In the genomic region with DNA sequence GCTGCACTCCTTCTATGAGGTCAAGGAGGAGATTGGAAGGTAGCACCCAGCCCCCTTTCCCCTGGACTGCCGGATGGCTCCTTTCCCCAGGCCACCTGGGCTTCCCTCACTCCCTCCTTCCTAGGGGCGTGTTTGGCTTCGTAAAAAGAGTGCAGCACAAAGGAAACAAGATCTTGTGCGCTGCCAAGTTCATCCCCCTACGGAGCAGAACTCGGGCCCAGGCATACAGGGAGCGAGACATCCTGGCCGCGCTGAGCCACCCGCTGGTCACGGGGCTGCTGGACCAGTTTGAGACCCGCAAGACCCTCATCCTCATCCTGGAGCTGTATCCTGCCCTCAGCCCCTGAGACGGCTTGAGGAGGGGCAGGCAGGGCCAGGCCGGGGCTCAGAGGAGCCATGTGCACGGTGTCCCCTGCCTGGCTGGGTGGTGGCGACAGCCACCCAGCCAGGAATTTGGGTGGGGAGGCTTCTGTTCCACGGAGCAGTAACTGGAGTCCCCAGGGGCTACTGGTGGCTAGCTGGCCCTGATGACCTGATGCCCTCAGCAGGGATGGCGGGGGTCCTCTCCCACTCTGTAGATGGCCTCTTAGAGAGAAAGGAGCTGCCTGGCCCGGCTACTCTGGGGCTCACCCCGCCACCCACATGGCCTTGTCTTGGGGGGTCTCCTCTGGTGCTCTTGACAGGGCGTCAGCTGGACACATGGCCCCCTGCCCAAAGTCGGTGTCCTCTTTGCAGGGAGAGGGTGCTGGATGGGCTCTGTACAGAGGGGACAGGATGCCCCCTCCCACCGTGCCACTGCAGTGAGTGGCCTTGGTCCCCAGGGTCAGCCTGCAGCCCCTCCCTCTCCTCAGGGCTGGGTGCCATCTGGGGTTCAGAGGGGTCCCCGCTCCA, we compare ENCODE assay signal across 15 cellular contexts. TPM values are rescaled to one million over a fixed set of nuclear protein-coding genes. Genes with fewer than 3 reads are reported as not detected.
DNase-seq lines count a peak whose midpoint lies in the region; ATAC-seq and TF ChIP-seq lines count a peak whose summit lies in the region.
"Had no signal": no experiment of that assay in that cellular context is flagged by ENCODE, and none has a peak within 500 bp of the region (broad histone marks: within the 10 kb centered on the region; RNA-seq: fewer than 3 reads in every experiment).

No MANE protein-coding gene starts in this region.

- no peak for DNase-seq in GM23338 (ENCODE audit: low spot score)
- no peak for DNase-seq in PC-3
- DNase-seq in right atrium auricular region (ENCODE audit: low spot score), result no peak
- DNase-seq in gastrocnemius medialis, result peak in 1 of 2 donors; percentile 28
- no peak for DNase-seq in NAMALWA (ENCODE audit: low spot score)
- DNase-seq in OCI-M1 (lab: John Stamatoyannopoulos, UW), result no peak
- DNase-seq: EL, NCI-H1105 treated with DMSO at 0.1 percent for 48 hours, NCI-H2171 had no signal

- intact Hi-C loops in PC-3 (cut with micrococcal nuclease), result no loop called here
- intact Hi-C loops in gastrocnemius medialis (cut with DNase I; ENCODE audit: low total_unique reads), result no loop called here

- POLR2A ChIA-PET in PC-3 (lab: Charles Lee; ENCODE audit: unreplicated experiment), result no interaction called here

- no peak overlapping the region for H3K27ac Mint-ChIP-seq in GM23338
- H3K27ac Mint-ChIP-seq: activated T-helper 1 cell treated with anti-CD3 and anti-CD28 coated beads, Interleukin-12 subunit alpha, Interleukin-12 subunit beta, Interleukin-2, Interleukin-4 antibody, amounts not matched to agents 30 ng/mL and 10 ng/mL and 1 ng/mL, durations not matched to agents 14 hours and 24 hours and 36 hours; stimulated activated effector memory CD8-positive, alpha-beta T cell treated with anti-CD3 and anti-CD28 coated beads, Interleukin-12 subunit alpha, Interleukin-12 subunit beta, amount 100 ng/mL, for 72 hours; T-helper 2 cell treated with Interferon-gamma antibody and Interleukin-4, amounts not matched to agents 5 μg/mL and 100 μg/mL, for 36 hours had no signal

- H3K27ac ChIP-seq in GM23338 (ENCODE audit: low read depth), result no peak overlapping the region
- H3K27ac ChIP-seq in PC-3 (ENCODE audit: low read length), result no peak overlapping the region
- peak overlapping the region; percentile 93 to 95 for H3K27ac ChIP-seq in right atrium auricular region
- peak overlapping the region; percentile 82 to 92 (median 86) for H3K27ac ChIP-seq in gastrocnemius medialis

- no peak for TF ChIP-seq POLR2A in gastrocnemius medialis (IDR thresholded peaks at IDR 0.05)

- H3K27me3 ChIP-seq in GM23338 (ENCODE audit: insufficient read depth) (no peaks in the 10 kb centered on the region), PC-3 (ENCODE audit: low read length) (no peaks in the 10 kb centered on the region), right atrium auricular region (no peaks in the 10 kb centered on the region), gastrocnemius medialis (no peaks in the 10 kb centered on the region)

- H3K36me3 Mint-ChIP-seq in GM23338 (ENCODE audit: low read depth), result no peaks in the 10 kb centered on the region
- H3K36me3 Mint-ChIP-seq: stimulated activated effector memory CD8-positive, alpha-beta T cell treated with anti-CD3 and anti-CD28 coated beads, Interleukin-12 subunit alpha, Interleukin-12 subunit beta, amount 100 ng/mL, for 72 hours had no signal

- no peak overlapping the region for H3K9ac ChIP-seq in PC-3 (ENCODE audit: low read length)

- H4K20me1 ChIP-seq in GM23338 (replicated peaks; ENCODE audit: insufficient read depth) (no peaks in the 10 kb centered on the region), PC-3 (ENCODE audit: low read length) (no peaks in the 10 kb centered on the region)

- H3K79me2 ChIP-seq in GM23338 (replicated peaks; ENCODE audit: insufficient read depth), result no peaks in the 10 kb centered on the region
- H3K79me2 ChIP-seq in PC-3 (ENCODE audit: low read length), result no peaks in the 10 kb centered on the region

- H3K36me3 ChIP-seq in GM23338 (ENCODE audit: insufficient read depth), result no peaks in the 10 kb centered on the region
- no peaks in the 10 kb centered on the region for H3K36me3 ChIP-seq in PC-3 (ENCODE audit: low read depth, low read length)
- no peaks in the 10 kb centered on the region for H3K36me3 ChIP-seq in right atrium auricular region
- H3K36me3 ChIP-seq in gastrocnemius medialis, result peaks cover 0 to 43% of the 10 kb centered on the region in 2 donors

- no peak overlapping the region for H2AFZ ChIP-seq in GM23338
- 0 out of 2 replicates have a peak overlapping the region, but pooled peaks have one; percentile 63 for H2AFZ ChIP-seq in PC-3 (ENCODE audit: low read length)

- H3K4me3 ChIP-seq in GM23338, result no peak overlapping the region
- no peak overlapping the region for H3K4me3 ChIP-seq in PC-3 (ENCODE audit: low read length)
- no peak overlapping the region for H3K4me3 ChIP-seq in right atrium auricular region
- H3K4me3 ChIP-seq in gastrocnemius medialis, result no peak overlapping the region

- no peaks in the 10 kb centered on the region for H3K9me3 Mint-ChIP-seq in GM23338
- H3K9me3 Mint-ChIP-seq: activated T-helper 1 cell treated with anti-CD3 and anti-CD28 coated beads, Interleukin-12 subunit alpha, Interleukin-12 subunit beta, Interleukin-2, Interleukin-4 antibody, amounts not matched to agents 30 ng/mL and 10 ng/mL and 1 ng/mL, durations not matched to agents 14 hours and 24 hours and 36 hours; stimulated activated effector memory CD8-positive, alpha-beta T cell treated with anti-CD3 and anti-CD28 coated beads, Interleukin-12 subunit alpha, Interleukin-12 subunit beta, amount 100 ng/mL, for 72 hours; T-helper 2 cell treated with Interferon-gamma antibody and Interleukin-4, amounts not matched to agents 5 μg/mL and 100 μg/mL, for 36 hours had no signal

- CTCF ChIA-PET in PC-3 (lab: Charles Lee), result no interaction called here

- H3K9me3 ChIP-seq in PC-3 (ENCODE audit: low read length) (no peaks in the 10 kb centered on the region), right atrium auricular region (no peaks in the 10 kb centered on the region), gastrocnemius medialis (no peaks in the 10 kb centered on the region)

- in situ Hi-C loops in gastrocnemius medialis (cut with MboI; ENCODE audit: low sequenced_read_pairs in 4 of 4), result no loop called here

- ATAC-seq in GM23338 (peak; percentile 5; the same call in 1 of the 3 replicates), PC-3 (no peak), gastrocnemius medialis (no peak), HG03469 (IDR thresholded peaks at IDR 0.05; ENCODE audit: unreplicated experiment) (no peak)

- H3K4me3 Mint-ChIP-seq in GM23338, result no peak overlapping the region
- H3K4me3 Mint-ChIP-seq: activated T-helper 1 cell treated with anti-CD3 and anti-CD28 coated beads, Interleukin-12 subunit alpha, Interleukin-12 subunit beta, Interleukin-2, Interleukin-4 antibody, amounts not matched to agents 30 ng/mL and 10 ng/mL and 1 ng/mL, durations not matched to agents 14 hours and 24 hours and 36 hours; stimulated activated effector memory CD8-positive, alpha-beta T cell treated with anti-CD3 and anti-CD28 coated beads, Interleukin-12 subunit alpha, Interleukin-12 subunit beta, amount 100 ng/mL, for 72 hours; T-helper 2 cell treated with Interferon-gamma antibody and Interleukin-4, amounts not matched to agents 5 μg/mL and 100 μg/mL, for 36 hours had no signal

- H3K9me2 ChIP-seq in GM23338 (ENCODE audit: insufficient read depth) (no peaks in the 10 kb centered on the region), PC-3 (replicated peaks; ENCODE audit: low read length) (no peaks in the 10 kb centered on the region)

- TF ChIP-seq CTCF in GM23338 (conservative IDR thresholded peaks at IDR 0.05; ENCODE audit: low read depth in 2 of 2) (no peak), PC-3 (conservative IDR thresholded peaks at IDR 0.05; ENCODE audit: low read depth, low read length) (no peak), right atrium auricular region (IDR thresholded peaks at IDR 0.05) (no peak), gastrocnemius medialis (IDR thresholded peaks at IDR 0.05 in 4 of 5, conservative IDR thresholded peaks at IDR 0.05 in 1 of 5) (no peak)

- BruUV-seq in PC-3 (replicated peaks; lab: Mats Ljungman, UMichigan), result no TSS peak

- H3K4me1 ChIP-seq in GM23338 (ENCODE audit: insufficient read depth), result no peaks in the 10 kb centered on the region
- peaks cover 28% of the 10 kb centered on the region for H3K4me1 ChIP-seq in PC-3 (ENCODE audit: insufficient read depth, low read length)
- peaks cover 4 to 56% of the 10 kb centered on the region in 2 donors for H3K4me1 ChIP-seq in right atrium auricular region
- peaks cover 17 to 47% of the 10 kb centered on the region in 2 donors for H3K4me1 ChIP-seq in gastrocnemius medialis

- H3F3A ChIP-seq in GM23338 (replicated peaks; ENCODE audit: low read depth) (no peaks in the 10 kb centered on the region), PC-3 (ENCODE audit: low read length, unreplicated experiment) (no peaks in the 10 kb centered on the region)

- peaks cover 5% of the 10 kb centered on the region; the same call in 1 of the 3 replicates for H3K4me1 Mint-ChIP-seq in GM23338
- H3K4me1 Mint-ChIP-seq: stimulated activated effector memory CD8-positive, alpha-beta T cell treated with anti-CD3 and anti-CD28 coated beads, Interleukin-12 subunit alpha, Interleukin-12 subunit beta, amount 100 ng/mL, for 72 hours had no signal

- peaks cover 4% of the 10 kb centered on the region for H3K27me3 Mint-ChIP-seq in GM23338 (ENCODE audit: insufficient read depth, low read depth, poor library complexity)

- H3K4me2 ChIP-seq in GM23338 (no peak overlapping the region), PC-3 (ENCODE audit: low read length) (peak overlapping the region; percentile 74)

TF ChIP-seq in GM23338, 12 proteins besides CTCF, POLR2A, EP300 and RAD21 (continues in another document):
- no peak for TF ChIP-seq JUNB (IDR thresholded peaks at IDR 0.05; ENCODE audit: unreplicated experiment)
- TF ChIP-seq, protein P1, sequence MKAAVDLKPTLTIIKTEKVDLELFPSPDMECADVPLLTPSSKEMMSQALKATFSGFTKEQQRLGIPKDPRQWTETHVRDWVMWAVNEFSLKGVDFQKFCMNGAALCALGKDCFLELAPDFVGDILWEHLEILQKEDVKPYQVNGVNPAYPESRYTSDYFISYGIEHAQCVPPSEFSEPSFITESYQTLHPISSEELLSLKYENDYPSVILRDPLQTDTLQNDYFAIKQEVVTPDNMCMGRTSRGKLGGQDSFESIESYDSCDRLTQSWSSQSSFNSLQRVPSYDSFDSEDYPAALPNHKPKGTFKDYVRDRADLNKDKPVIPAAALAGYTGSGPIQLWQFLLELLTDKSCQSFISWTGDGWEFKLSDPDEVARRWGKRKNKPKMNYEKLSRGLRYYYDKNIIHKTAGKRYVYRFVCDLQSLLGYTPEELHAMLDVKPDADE (IDR thresholded peaks at IDR 0.05), result no peak

RNA-seq across cellular contexts. Expression of a gene that starts 39.5 kb away (rescaled TPM):
- 37.2 and 41.2 TPM in 2 replicates for total RNA-seq in GM23338 (2014; rRNA removed; shearing (Covaris generic))
- polyA plus RNA-seq in GM23338 (2016; fragmentation: Nextera tagmentation; extraction: Ambion mirVana), result 16.2 and 17.5 TPM in 2 replicates
- 48.3 and 94.6 TPM in 2 replicates for total RNA-seq in PC-3 (2014; rRNA removed)
- 1 to 10 TPM; 5.5 to 9.8 TPM for total RNA-seq in right atrium auricular region
- total RNA-seq in gastrocnemius medialis, result 10 to 100 TPM in 2 of 4 donors, 1 to 10 TPM in 2; 4.0 to 12.2 (median 9.3) TPM

RNA-seq across cellular contexts. Expression of a gene that starts 49.6 kb away (rescaled TPM):
- 1.1 and 1.4 TPM in 2 replicates for total RNA-seq in GM23338 (2014; rRNA removed; shearing (Covaris generic))
- polyA plus RNA-seq in GM23338 (2016; fragmentation: Nextera tagmentation; extraction: Ambion mirVana), result 0.86 and 1.4 TPM in 2 replicates
- not detected in 2 replicates for total RNA-seq in PC-3 (2014; rRNA removed)
- not detected for total RNA-seq in right atrium auricular region
- not detected for total RNA-seq in gastrocnemius medialis
- total RNA-seq: glomerular endothelial cell, SK-MEL-5 had no signal

Comparison
In these comparisons a context has a peak if more than half of its experiments do, and no peak if none do; other contexts are left out.
1. H3K27ac ChIP-seq: peak in right atrium auricular region (2 of 2) and gastrocnemius medialis (4 of 4); none in GM23338 (single experiment) and PC-3 (single experiment).